In the genomic region with DNA sequence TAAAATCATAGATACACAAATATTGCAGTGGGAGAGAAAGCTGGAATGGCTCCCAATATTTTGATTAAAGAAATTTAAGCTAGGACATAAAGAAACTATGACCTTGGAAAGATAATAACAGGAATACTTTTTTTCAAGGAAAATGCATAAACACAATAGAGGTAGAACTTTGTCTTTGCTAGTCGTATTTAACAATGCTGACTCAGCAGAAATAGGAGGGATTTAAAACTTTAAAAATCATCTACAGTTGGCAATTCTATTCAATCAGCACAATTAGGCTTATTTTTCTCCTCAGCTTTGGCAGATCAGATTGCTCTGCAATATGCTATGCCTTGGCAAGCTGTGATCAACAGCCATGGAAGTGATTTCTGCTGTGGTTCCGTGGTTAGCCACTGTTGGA, we compare ENCODE assay signal across 1 cellular context.
TF ChIP-seq lines count a peak whose summit lies in the region.

No MANE protein-coding gene starts in this region.

TF ChIP-seq in HepG2, 621 proteins besides CTCF, POLR2A, EP300 and RAD21 (continued from another document):
- TF ChIP-seq MAFK (conservative IDR thresholded peaks at IDR 0.05 in 1 of 2, IDR thresholded peaks at IDR 0.05 in 1 of 2; ENCODE audit: low read length in 2 of 2) (peak; percentile 95 to 99), ZNF605 (CRISPR knock-in tag; IDR thresholded peaks at IDR 0.05) (no peak), ZNF563 (CRISPR knock-in tag; IDR thresholded peaks at IDR 0.05) (no peak)
TF ChIP-seq in HepG2: peak in this region for 2.
